In the genomic region with DNA sequence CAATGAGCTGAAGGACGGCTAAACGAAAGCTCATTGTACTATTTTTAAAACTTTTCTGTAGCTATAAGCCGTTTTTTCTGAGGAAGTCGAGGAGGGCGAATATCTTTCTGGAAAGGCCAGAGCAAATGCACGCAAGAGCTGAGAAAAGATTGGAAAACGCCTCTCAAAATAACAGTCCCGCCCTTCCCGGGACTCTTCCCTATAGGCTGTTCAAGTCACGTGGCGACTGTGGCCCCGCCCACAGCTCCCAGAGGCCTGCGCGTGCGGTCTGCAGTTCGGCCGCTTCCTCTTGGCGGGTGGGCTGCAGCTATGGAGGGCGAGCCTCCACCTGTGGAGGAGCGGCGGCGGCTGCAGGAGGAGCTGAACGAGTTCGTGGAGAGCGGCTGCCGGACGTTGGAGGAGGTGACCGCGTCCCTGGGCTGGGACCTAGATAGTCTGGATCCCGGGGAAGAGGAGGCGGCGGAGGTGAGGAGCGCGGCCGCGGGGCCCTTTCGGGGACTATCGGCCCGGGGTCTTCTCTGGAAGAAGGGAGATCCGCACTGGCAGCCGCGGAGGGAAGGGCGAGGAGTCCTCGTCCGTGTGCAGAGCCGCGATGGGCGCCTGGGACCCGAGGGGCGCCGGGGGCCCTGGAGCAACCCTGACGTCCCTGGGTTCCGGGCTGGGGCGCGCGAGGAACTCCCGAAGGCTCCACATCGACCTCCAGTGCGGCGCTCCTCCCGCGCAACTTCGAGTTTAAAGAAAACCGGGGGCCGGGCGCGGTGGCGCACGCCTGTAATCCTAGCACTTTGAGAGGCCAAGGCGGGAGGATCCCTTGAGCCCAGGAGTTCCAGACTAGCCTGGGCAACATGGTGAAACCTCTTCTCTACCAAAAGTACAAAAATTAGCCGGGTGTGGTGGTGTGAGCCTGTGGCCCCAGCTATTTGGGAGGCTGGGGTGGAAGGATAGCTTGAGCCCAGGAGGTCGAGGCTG, we compare ENCODE assay signal across 8 cellular contexts. TPM values are rescaled to one million over a fixed set of nuclear protein-coding genes. Genes with fewer than 3 reads are reported as not detected.
A peak's percentile ranks its signal among the peaks of the same experiment; 100 is the strongest.
DNase-seq lines count a peak whose midpoint lies in the region; ATAC-seq, FAIRE-seq and TF ChIP-seq lines count a peak whose summit lies in the region.

A gene with protein sequence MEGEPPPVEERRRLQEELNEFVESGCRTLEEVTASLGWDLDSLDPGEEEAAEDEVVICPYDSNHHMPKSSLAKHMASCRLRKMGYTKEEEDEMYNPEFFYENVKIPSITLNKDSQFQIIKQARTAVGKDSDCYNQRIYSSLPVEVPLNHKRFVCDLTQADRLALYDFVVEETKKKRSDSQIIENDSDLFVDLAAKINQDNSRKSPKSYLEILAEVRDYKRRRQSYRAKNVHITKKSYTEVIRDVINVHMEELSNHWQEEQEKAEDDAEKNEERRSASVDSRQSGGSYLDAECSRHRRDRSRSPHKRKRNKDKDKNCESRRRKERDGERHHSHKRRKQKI (plus strand): TSS at position 250 of the 969 bp plus-strand sequence. CDS start 60 bp downstream, at position 310.

- DNase-seq in AG09309 (ENCODE audit: low read depth), result peak; percentile 69
- DNase-seq in NCI-H446 (lab: John Stamatoyannopoulos, UW), result peak; percentile 84 to 95
- peak; percentile 74 for DNase-seq in activated CD4-positive, CD25-positive, alpha-beta regulatory T cell treated with anti-CD3 and anti-CD28 coated beads, Interleukin-2, amount 50 U/mL, for 16 hours (ENCODE audit: low read depth, low spot score)
- peak; percentile 97 for DNase-seq in cerebellar cortex (ENCODE audit: low spot score)
- DNase-seq in keratinocyte (ENCODE audit: low read depth, low spot score), result peak; percentile 48
- DNase-seq in stimulated activated CD4-positive, alpha-beta T cell treated with anti-CD3 and anti-CD28 coated beads, Interleukin-15, amount 100 ng/mL, for 1 hour (ENCODE audit: low read depth in 1 of 2, low spot score in 1 of 2), result peak; percentile 79 to 88

- H3K4me1 ChIP-seq in keratinocyte (ENCODE audit: control insufficient read depth, extremely low read depth, insufficient read depth, low read length), result peaks cover 20% of the 10 kb centered on the region

- peak within 1 kb of the TSS; percentile 79 for H3K9ac ChIP-seq in keratinocyte (ENCODE audit: control insufficient read depth, extremely low read depth, insufficient read depth, low read length)

- no peaks in the 10 kb centered on the region for H3K27me3 ChIP-seq in keratinocyte (ENCODE audit: control insufficient read depth, extremely low read depth, insufficient read depth, low read length)

- H3K9me1 ChIP-seq in keratinocyte (ENCODE audit: control insufficient read depth, extremely low read depth, insufficient read depth, low read length), result no peaks in the 10 kb centered on the region

- peak within 1 kb of the TSS; percentile 56 for H3K27ac ChIP-seq in keratinocyte (ENCODE audit: control insufficient read depth, insufficient read depth, low read length)

- no peaks in the 10 kb centered on the region for H4K20me1 ChIP-seq in keratinocyte (ENCODE audit: control insufficient read depth, extremely low read depth, insufficient read depth, low read length)

- H3K36me3 ChIP-seq in keratinocyte (ENCODE audit: control insufficient read depth in 2 of 2, extremely low read depth in 1 of 2, insufficient read depth in 2 of 2, low read length in 2 of 2), result peaks cover 3 to 4% of the 10 kb centered on the region in 2 experiments

- H3K4me3 ChIP-seq in AG09309 (ENCODE audit: control insufficient read depth, low read depth, low read length) (peak within 1 kb of the TSS; percentile 95), keratinocyte (ENCODE audit: control insufficient read depth in 2 of 3, extremely low read depth in 1 of 3, insufficient read depth in 2 of 3, low read depth in 1 of 3, low read length in 3 of 3) (peak within 1 kb of the TSS; percentile 65 to 93 (median 78))

- peak within 1 kb of the TSS; percentile 90 for H2AFZ ChIP-seq in keratinocyte (ENCODE audit: control insufficient read depth, low read length)

- H3K9me3 ChIP-seq in keratinocyte (ENCODE audit: control insufficient read depth, low read depth, low read length), result no peaks in the 10 kb centered on the region

- H3K79me2 ChIP-seq in keratinocyte (ENCODE audit: control insufficient read depth, insufficient read depth, low read length), result peaks cover 32% of the 10 kb centered on the region

- dilution Hi-C loops in keratinocyte (cut with MboI; ENCODE audit: extremely low pct_ligation_motif_present, low sequenced_read_pairs), result loop anchor here (25.0 kb wide), 1 partner anchor 178 kb away; no protein-coding TSS in a partner anchor

- peak within 1 kb of the TSS; percentile 78 for H3K4me2 ChIP-seq in keratinocyte (ENCODE audit: control insufficient read depth, extremely low read depth, insufficient read depth, low read depth, low read length)

- ATAC-seq in GM19025 (IDR thresholded peaks at IDR 0.05; ENCODE audit: low read depth, unreplicated experiment) (peak; percentile 100), HG03342 (IDR thresholded peaks at IDR 0.05; ENCODE audit: unreplicated experiment) (peak; percentile 99)

- TF ChIP-seq CTCF in AG09309 (IDR thresholded peaks at IDR 0.05; ENCODE audit: control insufficient read depth, insufficient read depth, low read depth, low read length, missing control alignments) (no peak), keratinocyte (optimal IDR thresholded peaks at IDR 0.05 in 1 of 3, IDR thresholded peaks at IDR 0.05 in 1 of 3, conservative IDR thresholded peaks at IDR 0.05 in 1 of 3; ENCODE audit: extremely low read depth in 1 of 3, insufficient read depth in 2 of 3, low read length in 3 of 3) (no peak)

- FAIRE-seq in keratinocyte (lab: Jason Lieb, UNC), result peak; percentile 65

RNA-seq across cellular contexts. Expression of the gene that starts here (rescaled TPM):
- 5.9 to 12.2 TPM (median 6.1 TPM) in 3 replicates for polyA plus RNA-seq in keratinocyte
- polyA plus RNA-seq in keratinocyte (2011; ENCODE audit: low read depth), result 25.0 TPM
- 3.5 and 7.5 TPM in 2 replicates for polyA plus RNA-seq in keratinocyte (2011; cell fraction: cytosol; rRNA removed)
- 7.5 and 10.1 TPM in 2 replicates for polyA plus RNA-seq in keratinocyte (2011; cell fraction: nucleus; rRNA removed)
- 7.1 and 8.8 TPM in 2 replicates for polyA plus RNA-seq in keratinocyte (2012; ENCODE audit: low replicate concordance)
- polyA minus RNA-seq in keratinocyte, result 1.7 to 7.5 TPM (median 4.0 TPM) in 3 replicates
- 5.9 TPM for polyA minus RNA-seq in keratinocyte (2011; cell fraction: cytosol; rRNA and poly(A)+ RNA removed)
- polyA minus RNA-seq in keratinocyte (2011; cell fraction: nucleus; rRNA and poly(A)+ RNA removed), result 3.8 and 8.3 TPM in 2 replicates

Comparison
In these comparisons a context has a peak if more than half of its experiments do, and no peak if none do; other contexts are left out.
1. Peak in every context shown above with its lines: DNase-seq, ATAC-seq, H3K4me3 ChIP-seq and H3K27ac ChIP-seq.